Comparison of ENCODE assay signal across 7 cellular contexts in genomic region chr1:93448983-93449805, GRCh38. TPM values are rescaled to one million over a fixed set of nuclear protein-coding genes. Genes with fewer than 3 reads are reported as not detected.
DNase-seq lines count a peak whose midpoint lies in the region; ATAC-seq and TF ChIP-seq lines count a peak whose summit lies in the region.

No MANE protein-coding gene starts in this region.

- H3K36me3 ChIP-seq in right atrium auricular region: no peaks in the 10 kb centered on the region

- H3K27me3 ChIP-seq in right atrium auricular region: no peaks in the 10 kb centered on the region

- DNase-seq in ELR (ENCODE audit: low read depth) (peak; percentile 53), LoVo (ENCODE audit: low spot score) (peak; percentile 63), right atrium auricular region (ENCODE audit: low spot score) (no peak), renal cortical epithelial cell (ENCODE audit: low read depth) (peak; percentile 84), NCI-H446 treated with DMSO at 0.1 percent for 48 hours (lab: John Stamatoyannopoulos, UW) (no peak)
- DNase-seq in activated T-helper 1 cell treated with anti-CD3 and anti-CD28 coated beads, Interleukin-12 subunit alpha, Interleukin-12 subunit beta, Interleukin-2, Interleukin-4 antibody, amounts not matched to agents 30 ng/mL and 10 ng/mL and 1 ng/mL, durations not matched to agents 14 hours and 24 hours and 36 hours (ENCODE audit: low spot score): no peak

- TF ChIP-seq CTCF in right atrium auricular region (IDR thresholded peaks at IDR 0.05): peak in 1 of 2 donors; percentile 34

- ATAC-seq in activated CD4-positive, CD25-positive, alpha-beta regulatory T cell treated with anti-CD3 and anti-CD28 coated beads, Interleukin-2, amount 50 U/mL, for 24 hours: no peak

- peak overlapping the region; percentile 84 to 86 for H3K27ac ChIP-seq in right atrium auricular region

- H3K9me3 Mint-ChIP-seq in activated T-helper 1 cell treated with anti-CD3 and anti-CD28 coated beads, Interleukin-12 subunit alpha, Interleukin-12 subunit beta, Interleukin-2, Interleukin-4 antibody, amounts not matched to agents 30 ng/mL and 10 ng/mL and 1 ng/mL, durations not matched to agents 14 hours and 24 hours and 36 hours: no peaks in the 10 kb centered on the region

- H3K4me1 Mint-ChIP-seq in activated T-helper 1 cell treated with anti-CD3 and anti-CD28 coated beads, Interleukin-12 subunit alpha, Interleukin-12 subunit beta, Interleukin-2, Interleukin-4 antibody, amounts not matched to agents 30 ng/mL and 10 ng/mL and 1 ng/mL, durations not matched to agents 14 hours and 24 hours and 36 hours (ENCODE audit: low read depth): peaks cover 18% of the 10 kb centered on the region

- intact Hi-C loops in activated T-helper 1 cell treated with anti-CD3 and anti-CD28 coated beads, Interleukin-12 subunit alpha, Interleukin-12 subunit beta, Interleukin-2, Interleukin-4 antibody, amounts not matched to agents 30 ng/mL and 10 ng/mL and 1 ng/mL, durations not matched to agents 14 hours and 24 hours and 36 hours (cut with micrococcal nuclease): loop anchor here (5.0 kb wide), 1 partner anchor 158 kb away; no protein-coding TSS in a partner anchor

- no peaks in the 10 kb centered on the region for H3K36me3 Mint-ChIP-seq in activated T-helper 1 cell treated with anti-CD3 and anti-CD28 coated beads, Interleukin-12 subunit alpha, Interleukin-12 subunit beta, Interleukin-2, Interleukin-4 antibody, amounts not matched to agents 30 ng/mL and 10 ng/mL and 1 ng/mL, durations not matched to agents 14 hours and 24 hours and 36 hours (ENCODE audit: low read depth)

- no peaks in the 10 kb centered on the region for H3K9me3 ChIP-seq in right atrium auricular region

- peak overlapping the region; percentile 94 to 98 for H3K4me3 ChIP-seq in right atrium auricular region

- peak overlapping the region; percentile 86 for H3K4me3 Mint-ChIP-seq in activated T-helper 1 cell treated with anti-CD3 and anti-CD28 coated beads, Interleukin-12 subunit alpha, Interleukin-12 subunit beta, Interleukin-2, Interleukin-4 antibody, amounts not matched to agents 30 ng/mL and 10 ng/mL and 1 ng/mL, durations not matched to agents 14 hours and 24 hours and 36 hours

- H3K4me1 ChIP-seq in right atrium auricular region: peaks cover 0 to 16% of the 10 kb centered on the region in 2 donors

- H3K27ac Mint-ChIP-seq in activated T-helper 1 cell treated with anti-CD3 and anti-CD28 coated beads, Interleukin-12 subunit alpha, Interleukin-12 subunit beta, Interleukin-2, Interleukin-4 antibody, amounts not matched to agents 30 ng/mL and 10 ng/mL and 1 ng/mL, durations not matched to agents 14 hours and 24 hours and 36 hours: no peak overlapping the region

- peaks cover 71% of the 10 kb centered on the region for H3K27me3 Mint-ChIP-seq in activated T-helper 1 cell treated with anti-CD3 and anti-CD28 coated beads, Interleukin-12 subunit alpha, Interleukin-12 subunit beta, Interleukin-2, Interleukin-4 antibody, amounts not matched to agents 30 ng/mL and 10 ng/mL and 1 ng/mL, durations not matched to agents 14 hours and 24 hours and 36 hours (ENCODE audit: insufficient read depth)

RNA-seq across cellular contexts. Expression of gene FNBP1L, which starts 1.3 kb away (rescaled TPM):
- 0.16 and 0.29 TPM in 2 replicates for total RNA-seq in activated T-helper 1 cell treated with anti-CD3 and anti-CD28 coated beads, Interleukin-12 subunit alpha, Interleukin-12 subunit beta, Interleukin-2, Interleukin-4 antibody, amounts not matched to agents 30 ng/mL and 10 ng/mL and 1 ng/mL, durations not matched to agents 14 hours and 24 hours and 36 hours
- total RNA-seq in right atrium auricular region (10 to 100 TPM; 13.9 to 17.8 TPM), renal cortical epithelial cell (61.0 and 122 TPM in 2 replicates)

Comparison
In these comparisons a context has a peak if more than half of its experiments do, and no peak if none do; other contexts are left out.
1. DNase-seq: peak in ELR (single experiment), LoVo (single experiment) and renal cortical epithelial cell (single experiment); none in activated T-helper 1 cell treated with anti-CD3 and anti-CD28 coated beads, Interleukin-12 subunit alpha, Interleukin-12 subunit beta, Interleukin-2, Interleukin-4 antibody, amounts not matched to agents 30 ng/mL and 10 ng/mL and 1 ng/mL, durations not matched to agents 14 hours and 24 hours and 36 hours (single experiment), right atrium auricular region (single experiment) and NCI-H446 treated with DMSO at 0.1 percent for 48 hours (single experiment).
2. RNA of gene FNBP1L, which starts 1.3 kb away (total RNA-seq): 61.0 to 122 TPM in renal cortical epithelial cell and 13.9 to 17.8 TPM in right atrium auricular region; 0.16 to 0.29 TPM in activated T-helper 1 cell treated with anti-CD3 and anti-CD28 coated beads, Interleukin-12 subunit alpha, Interleukin-12 subunit beta, Interleukin-2, Interleukin-4 antibody, amounts not matched to agents 30 ng/mL and 10 ng/mL and 1 ng/mL, durations not matched to agents 14 hours and 24 hours and 36 hours; every median in the first group is over 10 times any median in the second.